Comparison of ENCODE assay signal across 1 cellular context in genomic region chr1:15355968-15356621, GRCh38.
A peak's percentile ranks its signal among the peaks of the same experiment; 100 is the strongest.
TF ChIP-seq lines count a peak whose summit lies in the region.

No MANE protein-coding gene starts in this region.

TF ChIP-seq in GM12878, 131 proteins besides CTCF, POLR2A, EP300 and RAD21:
- TF ChIP-seq MYC (IDR thresholded peaks at IDR 0.05; ENCODE audit: insufficient read depth, insufficient read length, insufficient replicate concordance, low read length, severe bottlenecking) (no peak), RELA (IDR thresholded peaks at IDR 0.05; ENCODE audit: borderline replicate concordance, partially characterized antibody) (no peak), FOXM1 (IDR thresholded peaks at IDR 0.05; ENCODE audit: low read depth, low read length) (no peak), CREM (IDR thresholded peaks at IDR 0.05; ENCODE audit: low read depth) (peak; percentile 26; the same call in 1 of the 2 replicates), BMI1 (IDR thresholded peaks at IDR 0.05; ENCODE audit: borderline replicate concordance) (no peak), NR2F1 (conservative IDR thresholded peaks at IDR 0.05) (0 out of 2 replicates have a peak, but pooled peaks have one; percentile 36), SMAD5 (IDR thresholded peaks at IDR 0.05; ENCODE audit: low read depth) (no peak), YBX1 (IDR thresholded peaks at IDR 0.05) (no peak), NR2C1 (IDR thresholded peaks at IDR 0.05) (no peak), STAT3 (IDR thresholded peaks at IDR 0.05; ENCODE audit: low read depth, low read length) (no peak), ZNF384 (IDR thresholded peaks at IDR 0.05; ENCODE audit: borderline replicate concordance, low read depth, low read length) (no peak), NR2C2 (IDR thresholded peaks at IDR 0.05; ENCODE audit: borderline replicate concordance, control insufficient read depth, insufficient read length, low read depth) (no peak), CREB1 (IDR thresholded peaks at IDR 0.05; ENCODE audit: low read depth) (no peak), DPF2 (IDR thresholded peaks at IDR 0.05) (no peak), EED (IDR thresholded peaks at IDR 0.05; ENCODE audit: low read depth) (peak; percentile 62), HDAC2 (IDR thresholded peaks at IDR 0.05) (no peak), ETV6 (conservative IDR thresholded peaks at IDR 0.05 in 1 of 2, IDR thresholded peaks at IDR 0.05 in 1 of 2; ENCODE audit: borderline replicate concordance in 1 of 2, low read depth in 1 of 2) (no peak), CEBPB (IDR thresholded peaks at IDR 0.05; ENCODE audit: borderline replicate concordance in 1 of 2, low read depth in 2 of 2, low read length in 2 of 2) (no peak), TCF7 (IDR thresholded peaks at IDR 0.05; ENCODE audit: borderline replicate concordance) (peak; percentile 40; the same call in 1 of the 2 replicates)
- TF ChIP-seq, protein P1, sequence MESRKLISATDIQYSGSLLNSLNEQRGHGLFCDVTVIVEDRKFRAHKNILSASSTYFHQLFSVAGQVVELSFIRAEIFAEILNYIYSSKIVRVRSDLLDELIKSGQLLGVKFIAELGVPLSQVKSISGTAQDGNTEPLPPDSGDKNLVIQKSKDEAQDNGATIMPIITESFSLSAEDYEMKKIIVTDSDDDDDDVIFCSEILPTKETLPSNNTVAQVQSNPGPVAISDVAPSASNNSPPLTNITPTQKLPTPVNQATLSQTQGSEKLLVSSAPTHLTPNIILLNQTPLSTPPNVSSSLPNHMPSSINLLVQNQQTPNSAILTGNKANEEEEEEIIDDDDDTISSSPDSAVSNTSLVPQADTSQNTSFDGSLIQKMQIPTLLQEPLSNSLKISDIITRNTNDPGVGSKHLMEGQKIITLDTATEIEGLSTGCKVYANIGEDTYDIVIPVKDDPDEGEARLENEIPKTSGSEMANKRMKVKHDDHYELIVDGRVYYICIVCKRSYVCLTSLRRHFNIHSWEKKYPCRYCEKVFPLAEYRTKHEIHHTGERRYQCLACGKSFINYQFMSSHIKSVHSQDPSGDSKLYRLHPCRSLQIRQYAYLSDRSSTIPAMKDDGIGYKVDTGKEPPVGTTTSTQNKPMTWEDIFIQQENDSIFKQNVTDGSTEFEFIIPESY (IDR thresholded peaks at IDR 0.05): no peak
